ENCODE assay signal across 8 cellular contexts in the genomic region with DNA sequence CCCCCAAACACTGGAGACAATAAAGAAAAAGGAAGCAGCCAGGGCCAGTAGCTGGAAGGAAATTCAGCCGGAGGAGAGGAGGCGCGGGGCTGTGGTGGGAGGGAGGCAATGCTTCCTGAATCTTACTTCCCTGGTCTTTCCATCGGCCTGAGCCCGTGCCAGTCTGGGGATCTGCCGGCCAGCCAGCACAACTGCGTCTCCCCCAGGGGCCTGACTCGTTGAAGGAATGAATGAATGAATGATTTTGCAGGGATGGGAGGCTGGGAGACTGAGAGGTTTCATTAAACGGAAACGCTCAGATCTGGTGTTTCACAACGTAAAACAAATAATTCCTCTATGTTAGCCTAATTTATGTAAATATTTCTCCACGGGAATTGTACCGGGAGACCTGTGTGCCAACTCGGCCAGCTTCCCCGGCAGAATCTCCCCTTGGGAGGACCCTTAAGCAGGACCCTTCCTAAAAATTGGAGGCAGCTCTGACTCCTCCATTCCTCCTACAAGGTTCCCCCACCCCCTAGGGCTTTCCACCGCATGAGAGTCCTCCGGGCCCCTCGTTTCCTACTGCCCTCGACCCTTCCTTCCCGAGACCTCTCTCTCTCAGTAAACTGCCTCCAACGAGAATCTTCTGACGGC. TPM values are rescaled to one million over a fixed set of nuclear protein-coding genes. Genes with fewer than 3 reads are reported as not detected.
DNase-seq lines count a peak whose midpoint lies in the region; ATAC-seq, FAIRE-seq and TF ChIP-seq lines count a peak whose summit lies in the region.

No MANE protein-coding gene starts in this region.

- peaks cover 0 to 4% of the 10 kb centered on the region in 2 donors for H3K36me3 ChIP-seq in kidney (ENCODE audit: control insufficient read depth in 1 of 2, insufficient read depth in 2 of 2, low read length in 2 of 2)
- no peaks in the 10 kb centered on the region for H3K36me3 ChIP-seq in testis (ENCODE audit: low read depth, missing control alignments)

- no peak for DNase-seq in T-helper 2 cell treated with Interferon-gamma antibody and Interleukin-4, amounts not matched to agents 5 μg/mL and 100 μg/mL, for 36 hours (ENCODE audit: low spot score)
- DNase-seq in T-helper 2 cell (no peak), kidney (peak; percentile 63), testis (no peak), D341Med (ENCODE audit: low spot score) (no peak)
- no peak for DNase-seq in activated naive CD8-positive, alpha-beta T cell treated with anti-CD3 and anti-CD28 coated beads, Interleukin-2, amount 10 ng/mL, durations not matched to agents 7 days and 5 days

- H3K4me1 ChIP-seq in kidney (ENCODE audit: control insufficient read depth in 1 of 2, insufficient read depth in 1 of 2, low read depth in 1 of 2, low read length in 2 of 2) (peaks cover 20 to 49% of the 10 kb centered on the region in 2 donors), testis (peaks cover 24% of the 10 kb centered on the region)

- H3K27me3 Mint-ChIP-seq in T-helper 2 cell treated with Interferon-gamma antibody and Interleukin-4, amounts not matched to agents 5 μg/mL and 100 μg/mL, for 36 hours (ENCODE audit: low read depth), result peaks cover 53% of the 10 kb centered on the region
- peaks cover 31% of the 10 kb centered on the region for H3K27me3 Mint-ChIP-seq in activated naive CD8-positive, alpha-beta T cell treated with anti-CD3 and anti-CD28 coated beads, Interleukin-2, amount 10 ng/mL, durations not matched to agents 7 days and 5 days

- H3K4me1 Mint-ChIP-seq in T-helper 2 cell treated with Interferon-gamma antibody and Interleukin-4, amounts not matched to agents 5 μg/mL and 100 μg/mL, for 36 hours (ENCODE audit: low read depth), result peaks cover 12% of the 10 kb centered on the region
- no peaks in the 10 kb centered on the region for H3K4me1 Mint-ChIP-seq in activated naive CD8-positive, alpha-beta T cell treated with anti-CD3 and anti-CD28 coated beads, Interleukin-2, amount 10 ng/mL, durations not matched to agents 7 days and 5 days

- POLR2A ChIA-PET in activated naive CD8-positive, alpha-beta T cell treated with anti-CD3 and anti-CD28 coated beads, Interleukin-2, amount 10 ng/mL, durations not matched to agents 7 days and 5 days (lab: Charles Lee), result interaction anchor here (1.5 to 2.0 kb wide), 2 partner anchors 16 to 189 kb away, joined by 3 to 9 read pairs; a partner anchor contains a TSS

- no peaks in the 10 kb centered on the region for H3K9me3 Mint-ChIP-seq in T-helper 2 cell treated with Interferon-gamma antibody and Interleukin-4, amounts not matched to agents 5 μg/mL and 100 μg/mL, for 36 hours
- H3K9me3 Mint-ChIP-seq in activated naive CD8-positive, alpha-beta T cell treated with anti-CD3 and anti-CD28 coated beads, Interleukin-2, amount 10 ng/mL, durations not matched to agents 7 days and 5 days, result no peaks in the 10 kb centered on the region

- FAIRE-seq in kidney (lab: Jason Lieb, UNC), result no peak

- H3K27ac ChIP-seq in kidney (ENCODE audit: low read depth in 2 of 2, low read length in 2 of 2) (no peak overlapping the region), testis (no peak overlapping the region)

- TF ChIP-seq POLR2A in testis (IDR thresholded peaks at IDR 0.05), result no peak

- peak overlapping the region; percentile 80 for H3K4me3 Mint-ChIP-seq in T-helper 2 cell treated with Interferon-gamma antibody and Interleukin-4, amounts not matched to agents 5 μg/mL and 100 μg/mL, for 36 hours
- peak overlapping the region; percentile 47 for H3K4me3 Mint-ChIP-seq in activated naive CD8-positive, alpha-beta T cell treated with anti-CD3 and anti-CD28 coated beads, Interleukin-2, amount 10 ng/mL, durations not matched to agents 7 days and 5 days

- H3K27me3 ChIP-seq in testis, result no peaks in the 10 kb centered on the region

- peak overlapping the region; percentile 37 to 69 for H3K9ac ChIP-seq in kidney (ENCODE audit: low read length in 2 of 2)

- ATAC-seq in activated naive CD8-positive, alpha-beta T cell treated with anti-CD3 and anti-CD28 coated beads, Interleukin-2, amount 10 ng/mL, durations not matched to agents 7 days and 5 days (ENCODE audit: low read depth), result no peak
- ATAC-seq in GM18870 (IDR thresholded peaks at IDR 0.05; ENCODE audit: unreplicated experiment) (no peak), GM19328 (IDR thresholded peaks at IDR 0.05; ENCODE audit: unreplicated experiment) (no peak)

- WGBS in testis, 2 donors, result 26 to 41% methylated on average over 22 of the region's 22 CpGs

- TF ChIP-seq CTCF in kidney (IDR thresholded peaks at IDR 0.05; ENCODE audit: borderline replicate concordance, extremely low read depth, insufficient read depth) (no peak), testis (IDR thresholded peaks at IDR 0.05) (no peak)

- no peak overlapping the region for H3K27ac Mint-ChIP-seq in T-helper 2 cell treated with Interferon-gamma antibody and Interleukin-4, amounts not matched to agents 5 μg/mL and 100 μg/mL, for 36 hours
- H3K27ac Mint-ChIP-seq in activated naive CD8-positive, alpha-beta T cell treated with anti-CD3 and anti-CD28 coated beads, Interleukin-2, amount 10 ng/mL, durations not matched to agents 7 days and 5 days, result no peak overlapping the region

- no peaks in the 10 kb centered on the region for H3K36me3 Mint-ChIP-seq in T-helper 2 cell treated with Interferon-gamma antibody and Interleukin-4, amounts not matched to agents 5 μg/mL and 100 μg/mL, for 36 hours (ENCODE audit: low read depth)
- H3K36me3 Mint-ChIP-seq in activated naive CD8-positive, alpha-beta T cell treated with anti-CD3 and anti-CD28 coated beads, Interleukin-2, amount 10 ng/mL, durations not matched to agents 7 days and 5 days, result no peaks in the 10 kb centered on the region

- H3K9me3 ChIP-seq in kidney (ENCODE audit: control insufficient read depth in 1 of 2, low read length in 2 of 2) (no peaks in the 10 kb centered on the region), testis (no peaks in the 10 kb centered on the region)

- H3K4me3 ChIP-seq in kidney (ENCODE audit: low read length in 2 of 2) (peak overlapping the region; percentile 73), testis (peak overlapping the region; percentile 30 to 71)

- intact Hi-C loops in kidney (cut with DNase I), result no loop called here
- intact Hi-C loops in testis (cut with DNase I; ENCODE audit: low total_unique reads), result no loop called here

RNA-seq across cellular contexts. Expression of a gene that starts 1.3 kb away (rescaled TPM):
- total RNA-seq in activated naive CD8-positive, alpha-beta T cell treated with anti-CD3 and anti-CD28 coated beads, Interleukin-2, amount 10 ng/mL, durations not matched to agents 7 days and 5 days, result 1 to 10 TPM; 7.4 to 7.5 TPM
- total RNA-seq in kidney, result 45.8 TPM
- 44.5 TPM for polyA plus RNA-seq in kidney (ENCODE audit: insufficient read depth, low read depth, low replicate concordance)
- total RNA-seq in testis, result 10 to 100 TPM; 67.3 to 67.5 TPM
- 36.7 TPM for polyA plus RNA-seq in testis (ENCODE audit: insufficient read depth, low read depth, low replicate concordance)

RNA-seq across cellular contexts. Expression of a gene that starts 42.0 kb away (rescaled TPM):
- 10 to 100 TPM; 32.5 to 33.0 TPM for total RNA-seq in activated naive CD8-positive, alpha-beta T cell treated with anti-CD3 and anti-CD28 coated beads, Interleukin-2, amount 10 ng/mL, durations not matched to agents 7 days and 5 days
- 28.0 TPM for total RNA-seq in kidney
- polyA plus RNA-seq in kidney (ENCODE audit: insufficient read depth, low read depth, low replicate concordance), result 34.1 TPM
- 10 to 100 TPM; 28.2 to 29.8 TPM for total RNA-seq in testis
- polyA plus RNA-seq in testis (ENCODE audit: insufficient read depth, low read depth, low replicate concordance), result 18.5 TPM
